8 cellular contexts compared by ENCODE assay signal in the genomic region with DNA sequence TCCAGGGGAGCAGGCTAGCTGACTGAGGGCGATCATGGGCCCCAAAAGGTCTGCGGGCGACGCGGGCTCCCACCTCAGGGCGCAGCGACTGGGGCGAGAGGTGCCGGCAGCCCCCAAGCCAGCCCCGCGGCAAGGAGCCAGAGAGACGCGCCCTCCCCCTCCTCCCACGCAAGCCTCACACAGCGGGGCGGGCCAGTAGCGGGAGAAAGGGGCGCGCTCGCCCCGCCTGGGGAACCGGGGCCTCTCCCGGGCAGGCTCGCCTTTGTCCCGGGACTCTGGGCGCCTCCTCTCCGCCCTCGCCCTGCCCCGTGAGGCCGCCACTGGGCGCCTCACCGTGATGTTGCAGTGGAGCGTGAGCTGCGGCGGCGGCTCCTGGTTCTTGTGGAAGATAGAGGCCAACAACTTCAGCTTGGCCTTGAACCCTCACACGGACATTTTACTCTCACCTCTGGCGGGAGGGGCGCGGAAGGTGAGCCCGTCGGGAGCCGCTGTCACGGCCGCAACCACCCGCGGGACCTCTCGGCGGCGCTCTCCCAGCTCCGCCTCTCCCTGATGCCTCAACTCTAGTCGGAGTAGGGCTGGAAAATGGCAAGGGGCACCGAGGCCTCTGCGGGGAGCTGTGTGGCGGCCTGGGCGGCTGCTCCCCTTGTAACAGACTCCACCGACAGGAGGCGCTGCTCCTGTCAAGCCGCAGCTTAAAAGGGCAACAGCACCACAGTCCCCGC.
DNase-seq lines count a peak whose midpoint lies in the region; ATAC-seq and TF ChIP-seq lines count a peak whose summit lies in the region.
"Not testable (repeated sequence)": the region's sequence is repeated elsewhere in the genome, so short reads cannot be mapped to it uniquely, and the experiment has no call there.

No MANE protein-coding gene starts in this region.

- TF ChIP-seq CTCF in CD4-positive, alpha-beta T cell (IDR thresholded peaks at IDR 0.05); brain microvascular endothelial cell (IDR thresholded peaks at IDR 0.05; ENCODE audit: low read depth, low read length, missing control alignments); thoracic aorta (IDR thresholded peaks at IDR 0.05): not testable (repeated sequence)

- not testable (repeated sequence) for H3K27me3 ChIP-seq in CD4-positive, alpha-beta T cell (ENCODE audit: control insufficient read depth, insufficient read depth, low read length); brain microvascular endothelial cell (replicated peaks); naive thymus-derived CD4-positive, alpha-beta T cell (ENCODE audit: control insufficient read depth in 2 of 2, insufficient read depth in 2 of 2, low read length in 2 of 2); thoracic aorta (replicated peaks; ENCODE audit: insufficient read depth)

- POLR2A ChIA-PET in CD4-positive, alpha-beta T cell (lab: Charles Lee); naive thymus-derived CD4-positive, alpha-beta T cell (lab: Charles Lee): not testable (repeated sequence)

- intact Hi-C loops in CD4-positive, alpha-beta T cell (cut with DNase I, micrococcal nuclease); Right ventricle myocardium superior (cut with DNase I); naive thymus-derived CD4-positive, alpha-beta T cell (cut with micrococcal nuclease): not testable (repeated sequence)

- H3K4me3 ChIP-seq in brain microvascular endothelial cell (ENCODE audit: low read depth, low read length); naive thymus-derived CD4-positive, alpha-beta T cell (ENCODE audit: low read length): not testable (repeated sequence)
- peak overlapping the region; percentile 53 for H3K4me3 ChIP-seq in thoracic aorta

- H3K4me1 Mint-ChIP-seq in CD4-positive, alpha-beta T cell (ENCODE audit: low read depth); naive thymus-derived CD4-positive, alpha-beta T cell: not testable (repeated sequence)

- H3K9me3 Mint-ChIP-seq in CD4-positive, alpha-beta T cell; naive thymus-derived CD4-positive, alpha-beta T cell: not testable (repeated sequence)

- H3K36me3 Mint-ChIP-seq in CD4-positive, alpha-beta T cell (ENCODE audit: low read depth); naive thymus-derived CD4-positive, alpha-beta T cell: not testable (repeated sequence)

- DNase-seq in CD4-positive, alpha-beta T cell: peak in 7 of 10 experiments; percentile 0 to 47 (median 17)
- peak; percentile 1 for DNase-seq in T-helper 22 cell (ENCODE audit: low read depth)
- peak; percentile 25 for DNase-seq in activated T-cell treated with anti-CD3 and anti-CD28 coated beads for 24 hours (ENCODE audit: low read depth)
- peak; percentile 7 for DNase-seq in brain microvascular endothelial cell
- peak; percentile 67 for DNase-seq in Right ventricle myocardium superior
- peak in 6 of 9 donors; percentile 18 to 43 (median 36) for DNase-seq in naive thymus-derived CD4-positive, alpha-beta T cell
- peak; percentile 36 for DNase-seq in stimulated activated CD4-positive, alpha-beta T cell treated with anti-CD3 and anti-CD28 coated beads, Interleukin-1b, Interleukin-23, amount 100 ng/mL, for 48 hours
- DNase-seq in thoracic aorta (ENCODE audit: low spot score): not testable (repeated sequence)

- not testable (repeated sequence) for H3K27ac Mint-ChIP-seq in CD4-positive, alpha-beta T cell; naive thymus-derived CD4-positive, alpha-beta T cell

- not testable (repeated sequence) for H3K36me3 ChIP-seq in brain microvascular endothelial cell (replicated peaks); naive thymus-derived CD4-positive, alpha-beta T cell (ENCODE audit: control insufficient read depth in 2 of 3, insufficient read depth in 3 of 3, low read length in 3 of 3); thoracic aorta

- CTCF ChIA-PET in CD4-positive, alpha-beta T cell (lab: Charles Lee); naive thymus-derived CD4-positive, alpha-beta T cell (lab: Charles Lee): not testable (repeated sequence)

- H3K9me3 ChIP-seq in CD4-positive, alpha-beta T cell (ENCODE audit: control insufficient read depth, low read length); naive thymus-derived CD4-positive, alpha-beta T cell (ENCODE audit: control insufficient read depth in 2 of 3, low read length in 3 of 3); thoracic aorta: not testable (repeated sequence)

- not testable (repeated sequence) for H3K4me3 Mint-ChIP-seq in CD4-positive, alpha-beta T cell; naive thymus-derived CD4-positive, alpha-beta T cell

- not testable (repeated sequence) for ATAC-seq in CD4-positive, alpha-beta T cell (ENCODE audit: poor library complexity); Right ventricle myocardium superior (ENCODE audit: poor library complexity); naive thymus-derived CD4-positive, alpha-beta T cell; thoracic aorta (ENCODE audit: insufficient number of reproducible peaks, low FRiP score, low read depth)

- not testable (repeated sequence) for H3K27ac ChIP-seq in CD4-positive, alpha-beta T cell (ENCODE audit: low read depth, low read length); brain microvascular endothelial cell; naive thymus-derived CD4-positive, alpha-beta T cell (ENCODE audit: low read depth, low read length); thoracic aorta

- H3K27me3 Mint-ChIP-seq in CD4-positive, alpha-beta T cell; naive thymus-derived CD4-positive, alpha-beta T cell: not testable (repeated sequence)

- H3K4me1 ChIP-seq in naive thymus-derived CD4-positive, alpha-beta T cell (ENCODE audit: control insufficient read depth in 2 of 2, insufficient read depth in 2 of 2, low read length in 2 of 2); thoracic aorta (ENCODE audit: control insufficient read depth in 1 of 2, low read depth in 2 of 2): not testable (repeated sequence)

- in situ Hi-C loops in brain microvascular endothelial cell (cut with HindIII; ENCODE audit: low pct_ligation_motif_present, low sequenced_read_pairs): not testable (repeated sequence)
